In genomic region chr4:38615847-38616246, GRCh38 we compare ENCODE assay signal across 1 cellular context.
TF ChIP-seq lines count a peak whose summit lies in the region.

No MANE protein-coding gene starts in this region.

TF ChIP-seq in K562, 482 proteins besides CTCF, POLR2A, EP300 and RAD21 (continued from another document):
- no peak for TF ChIP-seq UBTF (IDR thresholded peaks at IDR 0.05; ENCODE audit: borderline replicate concordance in 1 of 2, low read depth in 2 of 2, low read length in 2 of 2)
- 0 out of 2 replicates have a peak, but pooled peaks have one; percentile 58 for TF ChIP-seq HLTF (IDR thresholded peaks at IDR 0.05)
- 0 out of 2 replicates have a peak, but pooled peaks have one; percentile 21 for TF ChIP-seq NFIC (IDR thresholded peaks at IDR 0.05)
- TF ChIP-seq MAFK (IDR thresholded peaks at IDR 0.05; ENCODE audit: low read length): no peak
- TF ChIP-seq PHTF2 (CRISPR knock-in tag; IDR thresholded peaks at IDR 0.05): no peak
- TF ChIP-seq AFF1 (IDR thresholded peaks at IDR 0.05; ENCODE audit: low read depth in 1 of 2, partially characterized antibody in 2 of 2): peak in 1 of 2 experiments; percentile 28
- TF ChIP-seq ZNF512 (tag; IDR thresholded peaks at IDR 0.05): no peak
- TF ChIP-seq SOX6 (IDR thresholded peaks at IDR 0.05): 0 out of 2 replicates have a peak, but pooled peaks have one; percentile 18
- 0 out of 4 replicates have a peak, but pooled peaks of 1 of the 2 experiments have one; percentile 9 for TF ChIP-seq KDM1A (IDR thresholded peaks at IDR 0.05)
- no peak for TF ChIP-seq ESRRB (CRISPR knock-in tag; IDR thresholded peaks at IDR 0.05; ENCODE audit: borderline replicate concordance)
- TF ChIP-seq MNT (conservative IDR thresholded peaks at IDR 0.05): no peak
- no peak for TF ChIP-seq EWSR1 (IDR thresholded peaks at IDR 0.05; ENCODE audit: borderline replicate concordance, low read depth, partially characterized antibody)
- TF ChIP-seq E4F1 (CRISPR knock-in tag; IDR thresholded peaks at IDR 0.05; ENCODE audit: borderline replicate concordance): no peak
- TF ChIP-seq SMAD4 (CRISPR knock-in tag; conservative IDR thresholded peaks at IDR 0.05): 0 out of 2 replicates have a peak, but pooled peaks have one; percentile 16
- TF ChIP-seq L3MBTL2 (IDR thresholded peaks at IDR 0.05): 0 out of 2 replicates have a peak, but pooled peaks have one; percentile 9
- TF ChIP-seq, protein P1, sequence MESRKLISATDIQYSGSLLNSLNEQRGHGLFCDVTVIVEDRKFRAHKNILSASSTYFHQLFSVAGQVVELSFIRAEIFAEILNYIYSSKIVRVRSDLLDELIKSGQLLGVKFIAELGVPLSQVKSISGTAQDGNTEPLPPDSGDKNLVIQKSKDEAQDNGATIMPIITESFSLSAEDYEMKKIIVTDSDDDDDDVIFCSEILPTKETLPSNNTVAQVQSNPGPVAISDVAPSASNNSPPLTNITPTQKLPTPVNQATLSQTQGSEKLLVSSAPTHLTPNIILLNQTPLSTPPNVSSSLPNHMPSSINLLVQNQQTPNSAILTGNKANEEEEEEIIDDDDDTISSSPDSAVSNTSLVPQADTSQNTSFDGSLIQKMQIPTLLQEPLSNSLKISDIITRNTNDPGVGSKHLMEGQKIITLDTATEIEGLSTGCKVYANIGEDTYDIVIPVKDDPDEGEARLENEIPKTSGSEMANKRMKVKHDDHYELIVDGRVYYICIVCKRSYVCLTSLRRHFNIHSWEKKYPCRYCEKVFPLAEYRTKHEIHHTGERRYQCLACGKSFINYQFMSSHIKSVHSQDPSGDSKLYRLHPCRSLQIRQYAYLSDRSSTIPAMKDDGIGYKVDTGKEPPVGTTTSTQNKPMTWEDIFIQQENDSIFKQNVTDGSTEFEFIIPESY (CRISPR knock-in tag; IDR thresholded peaks at IDR 0.05): no peak
- peak; percentile 35; the same call in 1 of the 2 replicates for TF ChIP-seq ZNF316 (IDR thresholded peaks at IDR 0.05)
- TF ChIP-seq CHD2 (IDR thresholded peaks at IDR 0.05; ENCODE audit: low read depth, low read length): no peak
- TF ChIP-seq NCOR1 (IDR thresholded peaks at IDR 0.05): no peak
- TF ChIP-seq RBM15 (IDR thresholded peaks at IDR 0.05; ENCODE audit: insufficient read depth, low read length): no peak
- TF ChIP-seq DPF2 (IDR thresholded peaks at IDR 0.05): 0 out of 2 replicates have a peak, but pooled peaks have one; percentile 35
- TF ChIP-seq ZNF764 (CRISPR knock-in tag; IDR thresholded peaks at IDR 0.05; ENCODE audit: low read depth): no peak
- TF ChIP-seq SP1 (CRISPR knock-in tag; IDR thresholded peaks at IDR 0.05): no peak
- peak; percentile 32; the same call in 1 of the 2 replicates for TF ChIP-seq ARID1B (IDR thresholded peaks at IDR 0.05)
- no peak for TF ChIP-seq NFATC3 (IDR thresholded peaks at IDR 0.05)
- TF ChIP-seq CREBBP (IDR thresholded peaks at IDR 0.05; ENCODE audit: low read depth, low read length): no peak
